In genomic region chr11:119113716-119114115, GRCh38 we compare ENCODE assay signal across 1 cellular context.
TF ChIP-seq lines count a peak whose summit lies in the region.

No MANE protein-coding gene starts in this region.

TF ChIP-seq in GM23338, 12 proteins besides CTCF, POLR2A, EP300 and RAD21 (continued from another document):
- TF ChIP-seq ETS1 (IDR thresholded peaks at IDR 0.05), result no peak
- TF ChIP-seq NANOG (IDR thresholded peaks at IDR 0.05; ENCODE audit: borderline replicate concordance), result no peak
